ENCODE assay signal across 27 cellular contexts in genomic region chr20:42093542-42094440, GRCh38.
DNase-seq lines count a peak whose midpoint lies in the region; ATAC-seq, FAIRE-seq and TF ChIP-seq lines count a peak whose summit lies in the region.
"Had no signal": no experiment of that assay in that cellular context is flagged by ENCODE, and none has a peak within 500 bp of the region (broad histone marks: within the 10 kb centered on the region; RNA-seq: fewer than 3 reads in every experiment).

No MANE protein-coding gene starts in this region.

- H3K27ac ChIP-seq in MM.1S (ENCODE audit: low read length) = peak overlapping the region; percentile 98
- no peak overlapping the region for H3K27ac ChIP-seq in small intestine (ENCODE audit: low read depth in 1 of 2, low read length in 1 of 2)
- H3K27ac ChIP-seq in CD8-positive, alpha-beta T cell (ENCODE audit: low read depth, low read length) = no peak overlapping the region
- no peak overlapping the region for H3K27ac ChIP-seq in mammary epithelial cell (ENCODE audit: insufficient read depth, low read depth, low read length)
- H3K27ac ChIP-seq: transverse colon had no signal

- TF ChIP-seq CTCF in MM.1S (IDR thresholded peaks at IDR 0.05; ENCODE audit: low read length) (no peak), mammary epithelial cell (conservative IDR thresholded peaks at IDR 0.05 in 1 of 2, IDR thresholded peaks at IDR 0.05 in 1 of 2; ENCODE audit: extremely low read depth in 1 of 2, insufficient read depth in 1 of 2, low read depth in 1 of 2, low read length in 2 of 2) (no peak)
- no peak for TF ChIP-seq CTCF in CD8-positive, alpha-beta T cell (IDR thresholded peaks at IDR 0.05)

- CTCF ChIA-PET in CD8-positive, alpha-beta T cell (lab: Charles Lee) = no interaction called here
- CTCF ChIA-PET in mammary epithelial cell (lab: Charles Lee; ENCODE audit: low non-redundant PET) = no interaction called here

- WGBS in small intestine, 3 donors = 46 to 65% (median 51%) methylated on average over 14 of the region's 14 CpGs
- 71% methylated on average over 8 of the region's 14 CpGs for WGBS in mammary epithelial cell (ENCODE audit: low coverage, missing lambda C conversion rate)

- H3K4me1 ChIP-seq in MM.1S (ENCODE audit: low read length) (peaks cover 63% of the 10 kb centered on the region), small intestine (ENCODE audit: control insufficient read depth in 2 of 2, insufficient read depth in 1 of 2, low read depth in 1 of 2, low read length in 1 of 2) (peaks cover 0 to 1% of the 10 kb centered on the region in 2 donors), mammary epithelial cell (ENCODE audit: insufficient read depth, low read length) (no peaks in the 10 kb centered on the region)
- no peaks in the 10 kb centered on the region for H3K4me1 ChIP-seq in CD8-positive, alpha-beta T cell (ENCODE audit: insufficient read depth, low read length)
- H3K4me1 ChIP-seq: transverse colon had no signal

- peaks cover 37% of the 10 kb centered on the region for H3F3A ChIP-seq in MM.1S (ENCODE audit: insufficient read depth, low read length)

- H3K27me3 Mint-ChIP-seq in CD8-positive, alpha-beta T cell (ENCODE audit: low read depth) = peaks cover 4% of the 10 kb centered on the region
- H3K27me3 Mint-ChIP-seq: activated naive CD8-positive, alpha-beta T cell; CD4-positive, CD25-positive, alpha-beta regulatory T cell had no signal

- POLR2A ChIA-PET in CD8-positive, alpha-beta T cell (lab: Charles Lee) = no interaction called here

- dilution Hi-C loops in mammary epithelial cell (cut with HindIII; ENCODE audit: low sequenced_read_pairs) = no loop called here

- H3K36me3 ChIP-seq in MM.1S (replicated peaks; ENCODE audit: insufficient read depth, low read length) (no peaks in the 10 kb centered on the region), small intestine (ENCODE audit: control insufficient read depth in 2 of 2, insufficient read depth in 2 of 2, low read length in 2 of 2) (no peaks in the 10 kb centered on the region), mammary epithelial cell (ENCODE audit: insufficient read depth, low read length) (no peaks in the 10 kb centered on the region)
- no peaks in the 10 kb centered on the region for H3K36me3 ChIP-seq in CD8-positive, alpha-beta T cell (ENCODE audit: insufficient read depth, low read length)
- H3K36me3 ChIP-seq: transverse colon had no signal

- in situ Hi-C loops in mammary epithelial cell (cut with MboI; ENCODE audit: low sequenced_read_pairs in 2 of 2) = no loop called here

- intact Hi-C loops in CD8-positive, alpha-beta T cell (cut with DNase I, micrococcal nuclease) = no loop called here
- intact Hi-C loops in mammary epithelial cell (cut with micrococcal nuclease) = no loop called here

- H3K9me3 Mint-ChIP-seq in CD8-positive, alpha-beta T cell = no peaks in the 10 kb centered on the region
- H3K9me3 Mint-ChIP-seq: activated T-helper 2 cell treated with anti-CD3 and anti-CD28 coated beads, Interferon-gamma antibody, Interleukin-2, Interleukin-4, amounts not matched to agents 10 μg/mL and 5 μg/mL and 100 μg/mL, durations not matched to agents 14 hours and 24 hours and 36 hours; WTC11 had no signal

- no peak overlapping the region for H3K27ac Mint-ChIP-seq in CD8-positive, alpha-beta T cell
- H3K27ac Mint-ChIP-seq: activated naive CD8-positive, alpha-beta T cell; activated T-helper 2 cell treated with anti-CD3 and anti-CD28 coated beads, Interferon-gamma antibody, Interleukin-2, Interleukin-4, amounts not matched to agents 10 μg/mL and 5 μg/mL and 100 μg/mL, durations not matched to agents 14 hours and 24 hours and 36 hours; CD4-positive, CD25-positive, alpha-beta regulatory T cell; stimulated activated naive CD8-positive, alpha-beta T cell treated with anti-CD3 and anti-CD28 coated beads, Interleukin-15, amount 100 ng/mL, for 72 hours; WTC11 had no signal

- H2AFZ ChIP-seq in MM.1S (ENCODE audit: low read length) (no peak overlapping the region), mammary epithelial cell (ENCODE audit: low read depth, low read length) (no peak overlapping the region)

- DNase-seq in DMS153 treated with DMSO at 0.1 percent for 48 hours (lab: John Stamatoyannopoulos, UW; ENCODE audit: unreplicated experiment) = peak; percentile 49
- DNase-seq in MM.1S = peak; percentile 98
- DNase-seq in NCI-H2196 (lab: John Stamatoyannopoulos, UW; ENCODE audit: unreplicated experiment) = peak; percentile 90
- peak; percentile 96 for DNase-seq in RPMI8226
- DNase-seq in small intestine = no peak
- DNase-seq in CD8-positive, alpha-beta T cell = no peak
- DNase-seq in globus pallidus (ENCODE audit: low spot score) = no peak
- DNase-seq in mammary epithelial cell = no peak
- DNase-seq: activated CD4-positive, alpha-beta T cell treated with anti-CD3 and anti-CD28 coated beads, Interleukin-2, amount 50 U/mL, for 48 hours; activated CD8-positive, alpha-beta memory T cell treated with anti-CD3 and anti-CD28 coated beads, Interleukin-2, amount 50 U/mL, for 48 hours; CD4-positive, CD25-positive, alpha-beta regulatory T cell; EL; left cardiac atrium; naive thymus-derived CD8-positive, alpha-beta T cell; NCI-H1436 treated with DMSO at 0.1 percent for 48 hours; SK-N-SH; stimulated activated naive CD8-positive, alpha-beta T cell treated with anti-CD3 and anti-CD28 coated beads, Interleukin-15, amount 100 ng/mL, for 72 hours; T-helper 9 cell; transverse colon had no signal

- H3K27me3 ChIP-seq in MM.1S (replicated peaks; ENCODE audit: insufficient read depth, low read length) (no peaks in the 10 kb centered on the region), small intestine (ENCODE audit: control insufficient read depth in 2 of 2, insufficient read depth in 2 of 2, low read length in 2 of 2) (no peaks in the 10 kb centered on the region), mammary epithelial cell (ENCODE audit: insufficient read depth, low read length) (no peaks in the 10 kb centered on the region)
- H3K27me3 ChIP-seq in CD8-positive, alpha-beta T cell (ENCODE audit: insufficient read depth, low read length) = no peaks in the 10 kb centered on the region
- H3K27me3 ChIP-seq: dorsolateral prefrontal cortex, transverse colon had no signal

- BruUV-seq in mammary epithelial cell (replicated peaks; lab: Mats Ljungman, UMichigan) = no TSS peak

- H4K20me1 ChIP-seq in MM.1S (ENCODE audit: insufficient read depth, low read length) (no peaks in the 10 kb centered on the region), mammary epithelial cell (ENCODE audit: insufficient read depth, low read length) (no peaks in the 10 kb centered on the region)

- H3K9ac ChIP-seq in MM.1S (ENCODE audit: low read length) (peak overlapping the region; percentile 88), mammary epithelial cell (ENCODE audit: insufficient read depth, low read length) (no peak overlapping the region)
- H3K9ac ChIP-seq: SK-N-SH had no signal

- H3K9me3 ChIP-seq in MM.1S (replicated peaks; ENCODE audit: insufficient read depth, low read length) = no peaks in the 10 kb centered on the region
- no peaks in the 10 kb centered on the region for H3K9me3 ChIP-seq in small intestine (ENCODE audit: control insufficient read depth, low read depth)
- no peaks in the 10 kb centered on the region for H3K9me3 ChIP-seq in CD8-positive, alpha-beta T cell (ENCODE audit: low read length)
- H3K9me3 ChIP-seq in mammary epithelial cell (replicated peaks; ENCODE audit: insufficient read depth, low read length) = peaks cover 18% of the 10 kb centered on the region
- H3K9me3 ChIP-seq: SK-N-SH, transverse colon had no signal

- no peak overlapping the region for H3K4me3 Mint-ChIP-seq in CD8-positive, alpha-beta T cell
- H3K4me3 Mint-ChIP-seq: activated naive CD8-positive, alpha-beta T cell; naive thymus-derived CD8-positive, alpha-beta T cell; stimulated activated naive CD8-positive, alpha-beta T cell treated with anti-CD3 and anti-CD28 coated beads, Interleukin-15, amount 100 ng/mL, for 72 hours; WTC11 had no signal

- no peaks in the 10 kb centered on the region for H3K9me2 ChIP-seq in MM.1S (replicated peaks; ENCODE audit: insufficient read depth, low read length)
- H3K9me2 ChIP-seq: SK-N-SH had no signal

- FAIRE-seq in small intestine (lab: Jason Lieb, UNC) = no peak
- FAIRE-seq: astrocyte, endothelial cell of umbilical vein, GM19239 had no signal

- peak overlapping the region; percentile 44 for H3K4me2 ChIP-seq in MM.1S (ENCODE audit: low read depth, low read length)
- H3K4me2 ChIP-seq in mammary epithelial cell (ENCODE audit: insufficient read depth, low read depth, low read length) = no peak overlapping the region
- H3K4me2 ChIP-seq: SK-N-SH had no signal

- ATAC-seq in CD8-positive, alpha-beta T cell = no peak
- ATAC-seq: naive thymus-derived CD8-positive, alpha-beta T cell; Panc1; stimulated activated naive CD8-positive, alpha-beta T cell treated with anti-CD3 and anti-CD28 coated beads, Interleukin-15, amount 100 ng/mL, for 72 hours; WTC11 had no signal

- H3K79me2 ChIP-seq in MM.1S (ENCODE audit: low read length) (no peaks in the 10 kb centered on the region), mammary epithelial cell (ENCODE audit: insufficient read depth, low read length) (no peaks in the 10 kb centered on the region)

- no peaks in the 10 kb centered on the region for H3K36me3 Mint-ChIP-seq in CD8-positive, alpha-beta T cell
- H3K36me3 Mint-ChIP-seq: activated naive CD8-positive, alpha-beta T cell; CD4-positive, CD25-positive, alpha-beta regulatory T cell; naive thymus-derived CD8-positive, alpha-beta T cell; WTC11 had no signal

- H3K4me1 Mint-ChIP-seq in CD8-positive, alpha-beta T cell (ENCODE audit: low read depth) = no peaks in the 10 kb centered on the region
- H3K4me1 Mint-ChIP-seq: CD4-positive, CD25-positive, alpha-beta regulatory T cell; stimulated activated naive CD8-positive, alpha-beta T cell treated with anti-CD3 and anti-CD28 coated beads, Interleukin-15, amount 100 ng/mL, for 72 hours; WTC11 had no signal

- H3K4me3 ChIP-seq in MM.1S (ENCODE audit: low read length) (no peak overlapping the region), small intestine (ENCODE audit: low read depth in 1 of 2, low read length in 2 of 2) (no peak overlapping the region), mammary epithelial cell (replicated peaks in 1 of 3; ENCODE audit: insufficient read depth in 1 of 3, low read depth in 2 of 3, low read length in 3 of 3) (no peak overlapping the region)
- H3K4me3 ChIP-seq in CD8-positive, alpha-beta T cell (ENCODE audit: low read depth, low read length) = no peak overlapping the region
- H3K4me3 ChIP-seq: dorsolateral prefrontal cortex, transverse colon had no signal

Comparison
In these comparisons a context has a peak if more than half of its experiments do, and no peak if none do; other contexts are left out.
1. DNase-seq: peak in DMS153 treated with DMSO at 0.1 percent for 48 hours (single experiment), MM.1S (single experiment), NCI-H2196 (single experiment) and RPMI8226 (single experiment); none in small intestine (single experiment), CD8-positive, alpha-beta T cell (0 of 7), globus pallidus (single experiment) and mammary epithelial cell (single experiment).